8 cellular contexts compared by ENCODE assay signal in the genomic region with DNA sequence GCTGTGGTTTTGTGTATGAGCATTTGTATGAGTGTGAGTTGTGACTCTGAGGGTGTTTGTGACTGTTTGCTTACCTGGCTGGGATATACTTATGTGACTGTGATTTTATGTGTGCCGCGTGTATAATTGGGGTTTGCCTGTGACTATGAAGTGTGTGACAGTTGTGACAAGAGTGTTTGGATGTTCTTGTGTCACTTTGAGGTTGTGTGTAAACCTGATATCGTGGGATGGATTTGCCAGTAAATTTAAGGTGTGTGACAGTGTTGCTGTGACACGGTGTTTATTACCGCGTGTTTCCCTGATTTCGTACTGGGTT. TPM values are rescaled to one million over a fixed set of nuclear protein-coding genes. Genes with fewer than 3 reads are reported as not detected.
DNase-seq lines count a peak whose midpoint lies in the region; ATAC-seq, FAIRE-seq and TF ChIP-seq lines count a peak whose summit lies in the region.

No MANE protein-coding gene starts in this region.

- no peak overlapping the region for H2BK5ac ChIP-seq in H1 (ENCODE audit: low read depth, low read length)

- no peaks in the 10 kb centered on the region for H4K20me1 ChIP-seq in MM.1S (ENCODE audit: insufficient read depth, low read length)
- no peaks in the 10 kb centered on the region for H4K20me1 ChIP-seq in H1 (replicated peaks in 1 of 2; ENCODE audit: control insufficient read depth in 1 of 2, insufficient read depth in 2 of 2, low read length in 2 of 2)

- H3K9ac ChIP-seq in MM.1S (ENCODE audit: low read length) (peak overlapping the region; percentile 63), H1 (replicated peaks in 1 of 4; ENCODE audit: extremely low read depth in 1 of 4, low read depth in 3 of 4, low read length in 3 of 4) (peak overlapping the region in 3 of 4 experiments; percentile 75 to 94 (median 77); a peak in 6 of 7 replicates)

- FAIRE-seq in H1 (lab: Jason Lieb, UNC): no peak

- no peak overlapping the region for H2BK12ac ChIP-seq in H1 (ENCODE audit: low read depth, low read length)

- H3K4me1 Mint-ChIP-seq in CD8-positive, alpha-beta memory T cell: peaks cover 39 to 45% (median 43%) of the 10 kb centered on the region in 3 donors

- no peak for TF ChIP-seq EP300 in H1 (IDR thresholded peaks at IDR 0.05; ENCODE audit: borderline replicate concordance in 1 of 2, low read depth in 2 of 2, low read length in 2 of 2)

- H3K27ac ChIP-seq in CD8-positive, alpha-beta memory T cell (ENCODE audit: low read depth, low read length): peak overlapping the region; percentile 69
- no peak overlapping the region for H3K27ac ChIP-seq in MM.1S (ENCODE audit: low read length)
- H3K27ac ChIP-seq in H1 (ENCODE audit: low read depth, low read length): 0 out of 2 replicates have a peak overlapping the region, but pooled peaks have one; percentile 3
- no peak overlapping the region for H3K27ac ChIP-seq in neutrophil

- H2AK5ac ChIP-seq in H1 (ENCODE audit: low read depth, low read length): no peak overlapping the region

- TF ChIP-seq CTCF in MM.1S (IDR thresholded peaks at IDR 0.05; ENCODE audit: low read length) (no peak), H1 (IDR thresholded peaks at IDR 0.05; ENCODE audit: control extremely low read depth in 1 of 3, insufficient read depth in 1 of 3, low read depth in 1 of 3, low read length in 3 of 3) (no peak), neutrophil (IDR thresholded peaks at IDR 0.05) (no peak)

- no peaks in the 10 kb centered on the region for H3K27me3 Mint-ChIP-seq in CD8-positive, alpha-beta memory T cell

- H2BK20ac ChIP-seq in H1 (ENCODE audit: low read length): no peak overlapping the region

- POLR2A ChIA-PET in CD8-positive, alpha-beta memory T cell (lab: Charles Lee): interaction anchor here (0.9 to 1.4 kb wide), 6 partner anchors 94 to 864 kb away, joined by 3 to 6 read pairs (median 4); partner anchors contain the start of genes ZNF146, ZNF382, ZNF527 and ZNF540
- POLR2A ChIA-PET in H1 (lab: Charles Lee; ENCODE audit: partially characterized antibody): interaction anchor here (1.4 kb wide), 1 partner anchor 94 kb away, joined by 5 read pairs; the partner anchor contains the start of gene ZNF585A

- no peak overlapping the region for H3K4ac ChIP-seq in H1 (replicated peaks; ENCODE audit: insufficient read length, low read depth, low read length)

- H3K56ac ChIP-seq in H1 (replicated peaks; ENCODE audit: insufficient read length, low read depth, low read length): no peak overlapping the region

- no peak for TF ChIP-seq RAD21 in H1 (IDR thresholded peaks at IDR 0.05 in 1 of 2, conservative IDR thresholded peaks at IDR 0.05 in 1 of 2; ENCODE audit: low read depth in 2 of 2, low read length in 2 of 2)

- peaks cover 6 to 24% (median 20%) of the 10 kb centered on the region in 5 donors for H3K9me3 Mint-ChIP-seq in CD8-positive, alpha-beta memory T cell

- H4K5ac ChIP-seq in H1 (ENCODE audit: insufficient read length, low read depth, low read length): no peak overlapping the region

- peak overlapping the region; percentile 90 to 99 (median 98) for H3K4me3 Mint-ChIP-seq in CD8-positive, alpha-beta memory T cell

- peak overlapping the region; percentile 75 to 98 (median 96) for H3K27ac Mint-ChIP-seq in CD8-positive, alpha-beta memory T cell

- CTCF ChIA-PET in CD8-positive, alpha-beta memory T cell (lab: Charles Lee): interaction anchor here (0.8 kb wide), 1 partner anchor 8 kb away, joined by 4 read pairs; no protein-coding TSS in a partner anchor
- CTCF ChIA-PET in H1 (lab: Charles Lee; ENCODE audit: partially characterized antibody): no interaction called here

- H4K91ac ChIP-seq in H1 (replicated peaks; ENCODE audit: insufficient read length, low read length): no peak overlapping the region

- peaks cover 3% of the 10 kb centered on the region for H3K9me3 ChIP-seq in CD8-positive, alpha-beta memory T cell (ENCODE audit: low read length)
- no peaks in the 10 kb centered on the region; the same call in 1 of the 2 replicates for H3K9me3 ChIP-seq in MM.1S (replicated peaks; ENCODE audit: insufficient read depth, low read length)
- H3K9me3 ChIP-seq in H1 (ENCODE audit: insufficient read depth in 2 of 2, low read depth in 1 of 2, low read length in 1 of 2): peaks cover 5 to 16% of the 10 kb centered on the region in 2 experiments
- H3K9me3 ChIP-seq in neutrophil: peaks cover 10% of the 10 kb centered on the region

- H3K18ac ChIP-seq in H1 (ENCODE audit: extremely low read depth, low read length): 0 out of 2 replicates have a peak overlapping the region, but pooled peaks have one; percentile 53

- H3K36me3 ChIP-seq in CD8-positive, alpha-beta memory T cell (ENCODE audit: insufficient read depth, low read length): no peaks in the 10 kb centered on the region
- H3K36me3 ChIP-seq in MM.1S (replicated peaks; ENCODE audit: insufficient read depth, low read length): peaks cover 5% of the 10 kb centered on the region; the same call in 1 of the 2 replicates
- no peaks in the 10 kb centered on the region; a peak in 1 of 8 replicates for H3K36me3 ChIP-seq in H1 (ENCODE audit: control insufficient read depth in 2 of 4, insufficient read depth in 4 of 4, low read length in 3 of 4)
- H3K36me3 ChIP-seq in neutrophil: no peaks in the 10 kb centered on the region

- H3K9me2 ChIP-seq in MM.1S (replicated peaks; ENCODE audit: insufficient read depth, low read length): no peaks in the 10 kb centered on the region

- no peak overlapping the region for H3K14ac ChIP-seq in H1 (ENCODE audit: insufficient read length)

- no peak overlapping the region for H3K23ac ChIP-seq in H1 (ENCODE audit: insufficient read length)

- no peak for ATAC-seq in GM21723 (IDR thresholded peaks at IDR 0.05; ENCODE audit: unreplicated experiment)

- H3K4me2 ChIP-seq in MM.1S (ENCODE audit: low read depth, low read length) (peak overlapping the region; percentile 60), H1 (ENCODE audit: insufficient read depth in 1 of 2, low read depth in 2 of 2, low read length in 2 of 2) (peak overlapping the region; percentile 92 to 99)

- peaks cover 16 to 31% (median 31%) of the 10 kb centered on the region in 3 donors for H3K36me3 Mint-ChIP-seq in CD8-positive, alpha-beta memory T cell

- no peak overlapping the region for H4K8ac ChIP-seq in H1 (ENCODE audit: extremely low read depth, insufficient read depth, low read length)

- no peak overlapping the region for H2BK15ac ChIP-seq in H1 (ENCODE audit: low read length)

- H3K4me1 ChIP-seq in CD8-positive, alpha-beta memory T cell (ENCODE audit: insufficient read depth, low read length): peaks cover 18% of the 10 kb centered on the region
- H3K4me1 ChIP-seq in MM.1S (ENCODE audit: low read length) (no peaks in the 10 kb centered on the region), H1 (replicated peaks in 1 of 4; ENCODE audit: control insufficient read depth in 3 of 4, insufficient read depth in 4 of 4, low read length in 3 of 4) (peaks cover 0 to 7% (median under 1%) of the 10 kb centered on the region in 4 experiments; a peak in 3 of 7 replicates), neutrophil (ENCODE audit: control insufficient read depth in 1 of 2, insufficient read depth in 1 of 2, low read depth in 1 of 2, low read length in 1 of 2) (peaks cover 10 to 13% of the 10 kb centered on the region in 2 experiments)

- no peaks in the 10 kb centered on the region for H3K27me3 ChIP-seq in CD8-positive, alpha-beta memory T cell (ENCODE audit: insufficient read depth, low read length, poor library complexity, severe bottlenecking)
- H3K27me3 ChIP-seq in MM.1S (replicated peaks; ENCODE audit: insufficient read depth, low read length) (no peaks in the 10 kb centered on the region), H1 (replicated peaks in 1 of 4; ENCODE audit: control insufficient read depth in 3 of 4, extremely low read depth in 1 of 4, insufficient read depth in 3 of 4, low read length in 3 of 4) (no peaks in the 10 kb centered on the region), neutrophil (no peaks in the 10 kb centered on the region)

- TF ChIP-seq POLR2A in H1 (IDR thresholded peaks at IDR 0.05; ENCODE audit: control extremely low read depth in 1 of 2, low read depth in 2 of 2, low read length in 2 of 2): no peak

- H3F3A ChIP-seq in MM.1S (ENCODE audit: insufficient read depth, low read length): no peaks in the 10 kb centered on the region

- H3K79me1 ChIP-seq in H1 (ENCODE audit: low read depth, low read length): peaks cover 10% of the 10 kb centered on the region

- H3K79me2 ChIP-seq in MM.1S (ENCODE audit: low read length) (peaks cover 17% of the 10 kb centered on the region), H1 (ENCODE audit: control insufficient read depth in 1 of 2, insufficient read depth in 2 of 2, low read length in 2 of 2) (peaks cover 4 to 18% of the 10 kb centered on the region in 2 experiments)

- H2BK120ac ChIP-seq in H1 (replicated peaks; ENCODE audit: low read depth, low read length): no peak overlapping the region

- peak overlapping the region; percentile 92 for H2AFZ ChIP-seq in MM.1S (ENCODE audit: low read length)
- H2AFZ ChIP-seq in H1 (ENCODE audit: low read length): peak overlapping the region; percentile 100

- no peak for DNase-seq in CD8-positive, alpha-beta memory T cell
- DNase-seq in MM.1S (no peak), H1 (ENCODE audit: low read depth in 1 of 2, low spot score in 2 of 2) (no peak), NCI-H1436 (lab: John Stamatoyannopoulos, UW) (no peak), NCI-H446 treated with DMSO at 0.1 percent for 48 hours (lab: John Stamatoyannopoulos, UW) (no peak)
- no peak for DNase-seq in activated CD4-positive, alpha-beta T cell treated with anti-CD3 and anti-CD28 coated beads for 1 hour

- peaks cover 13% of the 10 kb centered on the region for H3K23me2 ChIP-seq in H1 (ENCODE audit: low read depth, low read length)

- peak overlapping the region; percentile 87 for H3K4me3 ChIP-seq in CD8-positive, alpha-beta memory T cell (ENCODE audit: low read length)
- H3K4me3 ChIP-seq in MM.1S (ENCODE audit: low read length) (peak overlapping the region; percentile 88), H1 (ENCODE audit: extremely low read depth in 1 of 4, insufficient read depth in 2 of 4, low read depth in 3 of 4, low read length in 4 of 4) (peak overlapping the region; percentile 95 to 100 (median 98)), neutrophil (ENCODE audit: low read depth in 1 of 2, low read length in 1 of 2) (peak overlapping the region; percentile 65 to 68)

- WGBS in H1 (ENCODE audit: extremely low coverage in 1 of 2, insufficient coverage in 1 of 2, insufficient read length in 1 of 2, insufficient replicate concordance in 2 of 2, low coverage in 1 of 2, low lambda C conversion rate in 2 of 2, missing lambda C conversion rate in 1 of 2), 2 experiments: 23% methylated on average over 7 of the region's 7 CpGs; no CpG with 5 or more reads in 1 of the 2 experiments

RNA-seq across cellular contexts. Expression of gene ZNF420, which starts 0.4 kb away (rescaled TPM):
- total RNA-seq in CD8-positive, alpha-beta memory T cell: 10 to 100 TPM; 15.6 to 19.2 TPM
- 24.7 TPM for polyA plus RNA-seq in CD8-positive, alpha-beta memory T cell
- 8.8 and 10.5 TPM in 2 replicates for total RNA-seq in H1 (2021; fragmentation: NEBNext Ultra II Directional; extraction: Animal tissue kit (Norgen Biotek cat#: 25700))
- polyA plus RNA-seq in H1 (2011; rRNA removed): 1.1 and 1.7 TPM in 2 replicates
- 2.9 TPM for polyA plus RNA-seq in H1 (2011; cell fraction: cytosol; rRNA removed)
- polyA plus RNA-seq in H1 (2011; cell fraction: nucleus; rRNA removed): 1.8 TPM
- polyA plus RNA-seq in H1 (2012, experiment 1 of 2): 3.8 to 4.8 TPM (median 4.3 TPM) in 4 replicates
- 0.37 TPM for polyA plus RNA-seq in H1 (2012, experiment 2 of 2)
- 5.0 TPM for polyA plus RNA-seq in H1 (2013, experiment 1 of 2)
- 5.7 TPM for polyA plus RNA-seq in H1 (2013, experiment 2 of 2)
- 11.0 TPM in 2 replicates for polyA minus RNA-seq in H1 (2011; rRNA and poly(A)+ RNA removed)
- 3.2 TPM for polyA minus RNA-seq in H1 (2011; cell fraction: cytosol; rRNA and poly(A)+ RNA removed)
- polyA minus RNA-seq in H1 (2011; cell fraction: nucleus; rRNA and poly(A)+ RNA removed): 15.3 TPM

Comparison
In these comparisons a context has a peak if more than half of its experiments do, and no peak if none do; other contexts are left out.
1. H3K27ac ChIP-seq: peak in CD8-positive, alpha-beta memory T cell (single experiment) and H1 (single experiment); none in MM.1S (single experiment) and neutrophil (single experiment).
2. Peak in every context shown above with its lines, with median percentiles within 50 percentile points of each other: H3K4me3 ChIP-seq.